1 cellular context compared by ENCODE assay signal in genomic region chr6:31972709-31973350, GRCh38.
TF ChIP-seq lines count a peak whose summit lies in the region.

No MANE protein-coding gene starts in this region.

TF ChIP-seq in H1, 55 proteins besides CTCF, POLR2A, EP300 and RAD21:
- peak; percentile 58; the same call in 1 of the 2 replicates for TF ChIP-seq TEAD4 (IDR thresholded peaks at IDR 0.05; ENCODE audit: low read depth, low read length)
- 0 out of 2 replicates have a peak, but pooled peaks have one; percentile 51 for TF ChIP-seq MAX (IDR thresholded peaks at IDR 0.05)
- no peak for TF ChIP-seq KDM1A (IDR thresholded peaks at IDR 0.05; ENCODE audit: borderline replicate concordance, low read length)
